Comparison of ENCODE assay signal across 35 cellular contexts in genomic region chrX:119465555-119465954, GRCh38. TPM values are rescaled to one million over a fixed set of nuclear protein-coding genes. Genes with fewer than 3 reads are reported as not detected.
DNase-seq lines count a peak whose midpoint lies in the region; ATAC-seq, FAIRE-seq and TF ChIP-seq lines count a peak whose summit lies in the region.
"Had no signal": no experiment of that assay in that cellular context is flagged by ENCODE, and none has a peak within 500 bp of the region (broad histone marks: within the 10 kb centered on the region; RNA-seq: fewer than 3 reads in every experiment).

No MANE protein-coding gene starts in this region.

- no peak for ATAC-seq in HepG2
- ATAC-seq in right lobe of liver, result no peak
- ATAC-seq in HG02870 (IDR thresholded peaks at IDR 0.05; ENCODE audit: unreplicated experiment), result no peak
- ATAC-seq: A549; CD8-positive, alpha-beta T cell had no signal

- H3K27ac ChIP-seq in HepG2 (ENCODE audit: extremely low read length, insufficient read depth, low read length), result no peak overlapping the region
- no peak overlapping the region for H3K27ac ChIP-seq in right lobe of liver
- no peak overlapping the region for H3K27ac ChIP-seq in HEK293 (ENCODE audit: extremely low read depth, low read depth, low read length)
- H3K27ac ChIP-seq: 22Rv1; A549; BLaER1; BLaER1 treated with 17β-estradiol and CSF1 and Interleukin-3, amounts not matched to agents 10 nM and 100 nM; C4-2B had no signal

- intact Hi-C loops in HepG2 (cut with micrococcal nuclease; ENCODE audit: unreplicated experiment), result loop anchor here (5.0 kb wide), 1 partner anchor 47 kb away; no protein-coding TSS in a partner anchor
- intact Hi-C loops in right lobe of liver (cut with DNase I), result no loop called here

- DNase-seq in HepG2 (ENCODE audit: low spot score) (no peak), right lobe of liver (no peak), type B pancreatic cell (ENCODE audit: extremely low spot score, unreplicated experiment) (peak; percentile 7), NCI-H1436 (lab: John Stamatoyannopoulos, UW) (no peak)
- DNase-seq: 8988T; ACHN; AML-193; BE2C; C1 segment of cervical spinal cord; Caco-2; Calu3; CD4-positive, alpha-beta memory T cell; CD4-positive, alpha-beta T cell; CD4-positive, CD25-positive, alpha-beta regulatory T cell; CD8-positive, alpha-beta memory T cell; CD8-positive, alpha-beta T cell; COR-L47; DMS 273 treated with DMSO at 0.1 percent for 48 hours; DMS153; DMS53; DMS79; DMS79 treated with DMSO at 0.1 percent for 48 hours; DND-41; EL had no signal

- H3K4me3 ChIP-seq in HepG2 (replicated peaks in 1 of 3; ENCODE audit: insufficient read depth in 1 of 3, low read depth in 2 of 3, low read length in 3 of 3), result no peak overlapping the region
- H3K4me3 ChIP-seq in right lobe of liver, result no peak overlapping the region
- H3K4me3 ChIP-seq in HEK293 (ENCODE audit: low read depth, low read length), result no peak overlapping the region
- H3K4me3 ChIP-seq: A549; BLaER1; BLaER1 treated with 17β-estradiol and CSF1 and Interleukin-3, amounts not matched to agents 10 nM and 100 nM had no signal

- WGBS in HepG2 (ENCODE audit: low lambda C conversion rate), result 96% methylated on average over 3 of the region's 3 CpGs
- 92% methylated on average over 3 of the region's 3 CpGs for WGBS in right lobe of liver (ENCODE audit: insufficient coverage, low coverage, low lambda C conversion rate, missing lambda C conversion rate)

- no peak for FAIRE-seq in HepG2 (lab: Jason Lieb, UNC)
- FAIRE-seq: A204.1, A549, D721Med had no signal

- TF ChIP-seq EP300 in HepG2 (IDR thresholded peaks at IDR 0.05; ENCODE audit: low read depth in 2 of 2, low read length in 2 of 2) (no peak), HepG2 (CRISPR knock-in tag; IDR thresholded peaks at IDR 0.05; ENCODE audit: borderline replicate concordance) (no peak)

- no peaks in the 10 kb centered on the region for H3K27me3 Mint-ChIP-seq in type B pancreatic cell
- H3K27me3 Mint-ChIP-seq: B cell; CD4-positive, alpha-beta memory T cell; CD4-positive, alpha-beta T cell; CD4-positive, CD25-positive, alpha-beta regulatory T cell had no signal

- in situ Hi-C loops in HepG2 (cut with HindIII; ENCODE audit: extremely low pct_ligation_motif_present, low pct_unique_long_range_greater_than_20kb), result no loop called here

- peaks cover 11% of the 10 kb centered on the region for H3K79me2 ChIP-seq in HepG2 (ENCODE audit: insufficient read depth, low read length)

- no peaks in the 10 kb centered on the region; a peak in 1 of 5 replicates for H3K27me3 ChIP-seq in HepG2 (ENCODE audit: control insufficient read depth in 1 of 2, insufficient read depth in 2 of 2, low read length in 2 of 2)
- H3K27me3 ChIP-seq in right lobe of liver, result no peaks in the 10 kb centered on the region
- H3K27me3 ChIP-seq: BE2C; BLaER1; BLaER1 treated with 17β-estradiol and CSF1 and Interleukin-3, amounts not matched to agents 10 nM and 100 nM had no signal

- TF ChIP-seq POLR2A in HepG2 (IDR thresholded peaks at IDR 0.05; ENCODE audit: insufficient read depth in 1 of 2, low read depth in 2 of 2, low read length in 2 of 2) (no peak), right lobe of liver (IDR thresholded peaks at IDR 0.05) (no peak)

- H3K36me3 Mint-ChIP-seq in type B pancreatic cell, result peaks cover 5% of the 10 kb centered on the region

- peaks cover 27% of the 10 kb centered on the region for H3K4me1 ChIP-seq in HepG2 (ENCODE audit: insufficient read depth, low read length)
- no peaks in the 10 kb centered on the region for H3K4me1 ChIP-seq in right lobe of liver
- peaks cover 5% of the 10 kb centered on the region for H3K4me1 ChIP-seq in HEK293 (ENCODE audit: control insufficient read depth, insufficient read depth, low read length)
- H3K4me1 ChIP-seq: BE2C, Caco-2 had no signal

- H3K9ac ChIP-seq in HepG2 (ENCODE audit: insufficient read depth, low read depth, low read length), result no peak overlapping the region
- H3K9ac ChIP-seq: BLaER1; BLaER1 treated with 17β-estradiol and CSF1 and Interleukin-3, amounts not matched to agents 10 nM and 100 nM had no signal

- TF ChIP-seq RAD21 in HepG2 (CRISPR knock-in tag; IDR thresholded peaks at IDR 0.05), result no peak

- no peaks in the 10 kb centered on the region for H3K4me1 Mint-ChIP-seq in type B pancreatic cell (ENCODE audit: unreplicated experiment)

- POLR2A ChIA-PET in HepG2 (lab: Yijun Ruan, JAX) (no interaction called here), HEK293 (lab: Yijun Ruan, JAX) (no interaction called here)

- no peak overlapping the region for H3K4me2 ChIP-seq in HepG2 (ENCODE audit: low read depth, low read length)
- H3K4me2 ChIP-seq: A549; BLaER1; BLaER1 treated with 17β-estradiol and CSF1 and Interleukin-3, amounts not matched to agents 10 nM and 100 nM had no signal

- H3K27ac Mint-ChIP-seq in type B pancreatic cell, result no peak overlapping the region
- H3K27ac Mint-ChIP-seq: B cell; CD14-positive monocyte; CD4-positive, alpha-beta T cell; CD4-positive, CD25-positive, alpha-beta regulatory T cell; CD8-positive, alpha-beta memory T cell; CD8-positive, alpha-beta T cell had no signal

- BruUV-seq in HepG2 (replicated peaks; lab: Mats Ljungman, UMichigan), result no TSS peak

- no peak overlapping the region for H3K4me3 Mint-ChIP-seq in type B pancreatic cell
- H3K4me3 Mint-ChIP-seq: B cell; CD14-positive monocyte; CD4-positive, alpha-beta T cell; CD8-positive, alpha-beta T cell had no signal

- H3K36me3 ChIP-seq in HepG2 (replicated peaks in 1 of 2; ENCODE audit: control insufficient read depth in 1 of 2, insufficient read depth in 2 of 2, low read length in 2 of 2) (peaks cover 3 to 8% of the 10 kb centered on the region in 2 experiments; a peak in 4 of 5 replicates), right lobe of liver (peaks cover 0 to 8% (median under 1%) of the 10 kb centered on the region in 4 donors), HEK293 (ENCODE audit: control insufficient read depth in 2 of 2, insufficient read depth in 1 of 2, low read length in 2 of 2) (peaks cover 0 to 14% of the 10 kb centered on the region in 2 experiments; a peak in 1 of 3 replicates)

- no peaks in the 10 kb centered on the region for H3K9me3 Mint-ChIP-seq in type B pancreatic cell
- H3K9me3 Mint-ChIP-seq: CD4-positive, alpha-beta memory T cell; CD4-positive, alpha-beta T cell; CD4-positive, CD25-positive, alpha-beta regulatory T cell; CD8-positive, alpha-beta memory T cell; CD8-positive, alpha-beta T cell had no signal

- TF ChIP-seq CTCF in HepG2 (CRISPR knock-in tag; IDR thresholded peaks at IDR 0.05) (no peak), right lobe of liver (IDR thresholded peaks at IDR 0.05) (no peak), HEK293 (tag by site-specific recombination; IDR thresholded peaks at IDR 0.05) (no peak), type B pancreatic cell (conservative IDR thresholded peaks at IDR 0.05) (no peak)

- H4K20me1 ChIP-seq in HepG2 (ENCODE audit: insufficient read depth, low read length), result peaks cover 7% of the 10 kb centered on the region

- H3K9me3 ChIP-seq in HepG2 (ENCODE audit: low read length) (no peaks in the 10 kb centered on the region), right lobe of liver (no peaks in the 10 kb centered on the region), HEK293 (ENCODE audit: control insufficient read depth, insufficient read depth, low read depth, low read length) (no peaks in the 10 kb centered on the region)
- H3K9me3 ChIP-seq: A549, BE2C, Caco-2 had no signal

- CTCF ChIA-PET in HepG2 (lab: Yijun Ruan, JAX; ENCODE audit: low intra/inter-chr PET ratio, low total read pairs) (no interaction called here), HEK293 (lab: Yijun Ruan, JAX) (interaction anchor here (1.2 to 1.5 kb wide), 2 partner anchors 10 to 12 kb away, joined by 3 to 4 read pairs; no protein-coding TSS in a partner anchor)

- H2AFZ ChIP-seq in HepG2 (ENCODE audit: low read length), result no peak overlapping the region

TF ChIP-seq in HepG2, 621 proteins besides CTCF, POLR2A, EP300 and RAD21:
- TF ChIP-seq MATR3 (CRISPR knock-in tag; IDR thresholded peaks at IDR 0.05) (no peak), CREB1 (IDR thresholded peaks at IDR 0.05) (peak; percentile 51), CREB1 (CRISPR knock-in tag; IDR thresholded peaks at IDR 0.05) (no peak)

TF ChIP-seq in HEK293, 187 proteins besides CTCF, POLR2A, EP300 and RAD21 (continues in another document):
- no peak for TF ChIP-seq KLF17 (tag by site-specific recombination; IDR thresholded peaks at IDR 0.05)

RNA-seq across cellular contexts. Expression of gene SLC25A5, which starts 2.7 kb away (rescaled TPM):
- total RNA-seq in HepG2 (2016; rRNA removed; fragmentation: Illumina TruSeq; extraction: Trizol) (300 and 472 TPM in 2 replicates), right lobe of liver (100 to 1,000 TPM; 168 to 296 (median 223) TPM), type B pancreatic cell (ENCODE audit: low replicate concordance) (428 and 470 TPM in 2 replicates)
- 168 and 187 TPM in 2 replicates for total RNA-seq in HepG2 (2016; cell fraction: cytosol; rRNA removed; fragmentation: Illumina TruSeq; extraction: Trizol; ENCODE audit: low read depth)
- 312 and 459 TPM in 2 replicates for total RNA-seq in HepG2 (2016; cell fraction: insoluble cytoplasmic fraction; rRNA removed; fragmentation: Illumina TruSeq; extraction: Trizol)
- 296 and 308 TPM in 2 replicates for total RNA-seq in HepG2 (2016; cell fraction: membrane; rRNA removed; fragmentation: Illumina TruSeq; extraction: Trizol)
- total RNA-seq in HepG2 (2016; cell fraction: nucleus; rRNA removed; fragmentation: Illumina TruSeq; extraction: Trizol), result 148 TPM in 2 replicates
- 356 and 402 TPM in 2 replicates for polyA plus RNA-seq in HepG2 (2011; rRNA removed)
- 679 and 773 TPM in 2 replicates for polyA plus RNA-seq in HepG2 (2011; cell fraction: cytosol; rRNA removed)
- polyA plus RNA-seq in HepG2 (2011; cell fraction: nucleus; rRNA removed), result 192 and 211 TPM in 2 replicates
- polyA plus RNA-seq in HepG2 (2012), result 586 and 628 TPM in 2 replicates
- 295 and 308 TPM in 2 replicates for polyA plus RNA-seq in HepG2 (2016; cell fraction: cytosol; fragmentation: Illumina TruSeq; extraction: Trizol; ENCODE audit: low read depth)
- polyA plus RNA-seq in HepG2 (2016; cell fraction: insoluble cytoplasmic fraction; fragmentation: Illumina TruSeq; extraction: Trizol; ENCODE audit: low read depth), result 691 and 717 TPM in 2 replicates
- polyA plus RNA-seq in HepG2 (2016; cell fraction: membrane; fragmentation: Illumina TruSeq; extraction: Trizol; ENCODE audit: low read depth), result 394 and 413 TPM in 2 replicates
- polyA plus RNA-seq in HepG2 (2016; cell fraction: nucleus; fragmentation: Illumina TruSeq; extraction: Trizol; ENCODE audit: insufficient read depth, low read depth), result 277 and 278 TPM in 2 replicates
- 640 and 785 TPM in 2 replicates for polyA minus RNA-seq in HepG2 (2011; rRNA and poly(A)+ RNA removed; ENCODE audit: low replicate concordance)
- polyA minus RNA-seq in HepG2 (2011; cell fraction: cytosol; rRNA and poly(A)+ RNA removed), result 273 and 289 TPM in 2 replicates
- 64.6 and 78.3 TPM in 2 replicates for polyA minus RNA-seq in HepG2 (2011; cell fraction: nucleus; rRNA and poly(A)+ RNA removed)

Comparison
In these comparisons a context has a peak if more than half of its experiments do, and no peak if none do; other contexts are left out.
1. Of the 63 proteins assayed by ChIP-seq in both HepG2 and HEK293: peak only in HepG2: none; only in HEK293: ZNF513; in both: none; in neither: 62.